ENCODE assay signal across 8 cellular contexts in genomic region chr3:2156244-2156847, GRCh38. TPM values are rescaled to one million over a fixed set of nuclear protein-coding genes. Genes with fewer than 3 reads are reported as not detected.
A peak's percentile ranks its signal among the peaks of the same experiment; 100 is the strongest.
DNase-seq lines count a peak whose midpoint lies in the region; ATAC-seq and TF ChIP-seq lines count a peak whose summit lies in the region.

No MANE protein-coding gene starts in this region.

- H3K9me3 ChIP-seq in OCI-LY1 (ENCODE audit: low read length), result no peaks in the 10 kb centered on the region
- H3K9me3 ChIP-seq in effector memory CD4-positive, alpha-beta T cell (ENCODE audit: control insufficient read depth, low read length), result no peaks in the 10 kb centered on the region

- no peaks in the 10 kb centered on the region for H3K27me3 ChIP-seq in OCI-LY1 (ENCODE audit: insufficient read depth, low read length)
- no peaks in the 10 kb centered on the region for H3K27me3 ChIP-seq in effector memory CD4-positive, alpha-beta T cell (replicated peaks; ENCODE audit: control insufficient read depth, insufficient read depth, low read length, poor library complexity, severe bottlenecking)

- no peak overlapping the region for H2AFZ ChIP-seq in OCI-LY1 (ENCODE audit: low read length)

- no peak overlapping the region for H3K9ac ChIP-seq in OCI-LY1 (ENCODE audit: low read length)

- no peaks in the 10 kb centered on the region for H3K36me3 ChIP-seq in OCI-LY1 (ENCODE audit: insufficient read depth, low read length)
- no peaks in the 10 kb centered on the region for H3K36me3 ChIP-seq in effector memory CD4-positive, alpha-beta T cell (ENCODE audit: control insufficient read depth, insufficient read depth, low read length)

- H4K20me1 ChIP-seq in OCI-LY1 (ENCODE audit: insufficient read depth, low read length), result no peaks in the 10 kb centered on the region

- no peaks in the 10 kb centered on the region for H3F3A ChIP-seq in OCI-LY1 (ENCODE audit: insufficient read depth, low read length)

- H3K4me3 ChIP-seq in OCI-LY1 (ENCODE audit: low read depth, low read length, poor library complexity, severe bottlenecking) (no peak overlapping the region), fibroblast of the aortic adventitia (ENCODE audit: low read depth, low read length) (no peak overlapping the region)
- no peak overlapping the region for H3K4me3 ChIP-seq in effector memory CD4-positive, alpha-beta T cell (ENCODE audit: insufficient read depth, low read depth, low read length, poor library complexity, severe bottlenecking)

- no peak overlapping the region for H3K4me2 ChIP-seq in OCI-LY1 (ENCODE audit: low read length)

- H3K9me2 ChIP-seq in OCI-LY1 (ENCODE audit: low read depth, low read length), result no peaks in the 10 kb centered on the region

- peak; percentile 53 for DNase-seq in ELF-1 (ENCODE audit: low read depth, low spot score)
- DNase-seq in fibroblast of the aortic adventitia (ENCODE audit: low read depth), result no peak
- DNase-seq in SW 1271 (lab: John Stamatoyannopoulos, UW), result no peak
- no peak for DNase-seq in effector memory CD4-positive, alpha-beta T cell
- DNase-seq in GM03348 (ENCODE audit: low spot score), result no peak
- no peak for DNase-seq in T-helper 9 cell

- no peaks in the 10 kb centered on the region for H3K79me2 ChIP-seq in OCI-LY1 (ENCODE audit: insufficient read depth, low read length)

- TF ChIP-seq CTCF in OCI-LY1 (IDR thresholded peaks at IDR 0.05; ENCODE audit: low read length), result peak; percentile 92
- peak; percentile 17 for TF ChIP-seq CTCF in fibroblast of the aortic adventitia (IDR thresholded peaks at IDR 0.05; ENCODE audit: insufficient read depth, low read length)

- ATAC-seq in GM21723 (IDR thresholded peaks at IDR 0.05; ENCODE audit: unreplicated experiment), result peak; percentile 84

- H3K4me1 ChIP-seq in OCI-LY1 (ENCODE audit: insufficient read depth, low read length, severe bottlenecking), result no peaks in the 10 kb centered on the region
- no peaks in the 10 kb centered on the region for H3K4me1 ChIP-seq in effector memory CD4-positive, alpha-beta T cell (ENCODE audit: control insufficient read depth, insufficient read depth, low read length, poor library complexity, severe bottlenecking)

- H3K27ac ChIP-seq in OCI-LY1 (ENCODE audit: low read depth, low read length, poor library complexity, severe bottlenecking), result no peak overlapping the region
- no peak overlapping the region for H3K27ac ChIP-seq in effector memory CD4-positive, alpha-beta T cell (ENCODE audit: insufficient read depth, low read length, poor library complexity, severe bottlenecking)

RNA-seq across cellular contexts. Expression of gene CNTN4, which starts 57.7 kb away (rescaled TPM):
- 0.09 TPM in 1 of 2 replicates, not detected in the other for total RNA-seq in fibroblast of the aortic adventitia (ENCODE audit: low replicate concordance)
